In genomic region chr18:13539843-13540535, GRCh38 we compare ENCODE assay signal across 16 cellular contexts.
A peak's percentile ranks its signal among the peaks of the same experiment; 100 is the strongest.
DNase-seq lines count a peak whose midpoint lies in the region; ATAC-seq, FAIRE-seq and TF ChIP-seq lines count a peak whose summit lies in the region.
"Had no signal": no experiment of that assay in that cellular context is flagged by ENCODE, and none has a peak within 500 bp of the region (broad histone marks: within the 10 kb centered on the region; RNA-seq: fewer than 3 reads in every experiment).

No MANE protein-coding gene starts in this region.

- no peaks in the 10 kb centered on the region for H3K27me3 ChIP-seq in adrenal gland
- H3K27me3 ChIP-seq: BE2C, cardiac muscle cell, heart right ventricle, left lung had no signal

- H3K4me1 ChIP-seq in adrenal gland (replicated peaks in 1 of 2), result peaks cover 0 to 31% of the 10 kb centered on the region in 2 donors
- H3K4me1 ChIP-seq: BE2C had no signal

- H3K4me3 ChIP-seq in adrenal gland, result no peak overlapping the region
- H3K4me3 ChIP-seq: cardiac muscle cell, heart right ventricle, left lung had no signal

- no peaks in the 10 kb centered on the region for H3K36me3 ChIP-seq in adrenal gland (replicated peaks in 1 of 2)
- H3K36me3 ChIP-seq: BE2C, cardiac muscle cell, heart right ventricle, left lung had no signal

- no peaks in the 10 kb centered on the region for H3K27me3 Mint-ChIP-seq in stimulated activated naive CD8-positive, alpha-beta T cell treated with anti-CD3 and anti-CD28 coated beads, Interleukin-15, Interleukin-2, amounts not matched to agents 100 ng/mL and 50 ng/mL, for 24 hours
- no peaks in the 10 kb centered on the region for H3K27me3 Mint-ChIP-seq in neural crest cell (ENCODE audit: low read depth)
- H3K27me3 Mint-ChIP-seq: activated T-helper 17 cell treated with anti-CD3 and anti-CD28 coated beads, Interleukin-2, amount 50 U/mL, for 72 hours had no signal

- TF ChIP-seq CTCF in adrenal gland (IDR thresholded peaks at IDR 0.05) (no peak), neural crest cell (conservative IDR thresholded peaks at IDR 0.05) (no peak)

- WGBS in adrenal gland, 4 donors, result 57 to 76% (median 66%) methylated on average over 4 of the region's 4 CpGs

- H3K9me3 Mint-ChIP-seq in stimulated activated naive CD8-positive, alpha-beta T cell treated with anti-CD3 and anti-CD28 coated beads, Interleukin-15, Interleukin-2, amounts not matched to agents 100 ng/mL and 50 ng/mL, for 24 hours, result no peaks in the 10 kb centered on the region
- H3K9me3 Mint-ChIP-seq in neural crest cell, result no peaks in the 10 kb centered on the region
- H3K9me3 Mint-ChIP-seq: activated T-helper 17 cell treated with anti-CD3 and anti-CD28 coated beads, Interleukin-2, amount 50 U/mL, for 72 hours had no signal

- H3K27ac Mint-ChIP-seq in stimulated activated naive CD8-positive, alpha-beta T cell treated with anti-CD3 and anti-CD28 coated beads, Interleukin-15, Interleukin-2, amounts not matched to agents 100 ng/mL and 50 ng/mL, for 24 hours, result peak overlapping the region; percentile 74
- H3K27ac Mint-ChIP-seq in neural crest cell (ENCODE audit: unreplicated experiment), result peak overlapping the region; percentile 31

- DNase-seq in stimulated activated naive CD8-positive, alpha-beta T cell treated with anti-CD3 and anti-CD28 coated beads, Interleukin-15, Interleukin-2, amounts not matched to agents 100 U/mL and 50 U/mL, for 24 hours, result no peak
- peak in 2 of 7 donors; percentile 28 to 50 for DNase-seq in adrenal gland
- no peak for DNase-seq in neural crest cell (ENCODE audit: low read depth, low spot score)
- DNase-seq in HuH-7 (ENCODE audit: low spot score), result no peak
- no peak for DNase-seq in DMS53 (lab: John Stamatoyannopoulos, UW)
- no peak for DNase-seq in frontal cortex (ENCODE audit: low spot score in 2 of 2)
- DNase-seq: BE2C, heart right ventricle, left lung, occipital lobe had no signal

- FAIRE-seq in frontal cortex (lab: Jason Lieb, UNC), result no peak

- peaks cover 60% of the 10 kb centered on the region for H3K4me1 Mint-ChIP-seq in stimulated activated naive CD8-positive, alpha-beta T cell treated with anti-CD3 and anti-CD28 coated beads, Interleukin-15, Interleukin-2, amounts not matched to agents 100 ng/mL and 50 ng/mL, for 24 hours (ENCODE audit: low read depth)
- H3K4me1 Mint-ChIP-seq in neural crest cell, result no peaks in the 10 kb centered on the region

- intact Hi-C loops in adrenal gland (cut with DNase I), result no loop called here

- TF ChIP-seq POLR2A in adrenal gland (IDR thresholded peaks at IDR 0.05), result no peak

- no peaks in the 10 kb centered on the region for H3K9me3 ChIP-seq in adrenal gland (replicated peaks in 1 of 3)
- H3K9me3 ChIP-seq: BE2C, heart right ventricle, left lung had no signal

- ATAC-seq in stimulated activated naive CD8-positive, alpha-beta T cell treated with anti-CD3 and anti-CD28 coated beads, Interleukin-15, Interleukin-2, amounts not matched to agents 100 U/mL and 50 U/mL, for 24 hours, result no peak
- no peak for ATAC-seq in GM19023 (IDR thresholded peaks at IDR 0.05; ENCODE audit: unreplicated experiment)
- ATAC-seq: left lung, Panc1 had no signal

- peak overlapping the region; percentile 63 for H3K4me3 Mint-ChIP-seq in stimulated activated naive CD8-positive, alpha-beta T cell treated with anti-CD3 and anti-CD28 coated beads, Interleukin-15, Interleukin-2, amounts not matched to agents 100 ng/mL and 50 ng/mL, for 24 hours
- H3K4me3 Mint-ChIP-seq in neural crest cell, result no peak overlapping the region

- peak overlapping the region in 3 of 5 donors; percentile 31 to 71 (median 40) for H3K27ac ChIP-seq in adrenal gland
- H3K27ac ChIP-seq: cardiac muscle cell, HL-60, left lung had no signal

- H3K36me3 Mint-ChIP-seq in stimulated activated naive CD8-positive, alpha-beta T cell treated with anti-CD3 and anti-CD28 coated beads, Interleukin-15, Interleukin-2, amounts not matched to agents 100 ng/mL and 50 ng/mL, for 24 hours (ENCODE audit: low read depth), result peaks cover 8% of the 10 kb centered on the region
- no peaks in the 10 kb centered on the region for H3K36me3 Mint-ChIP-seq in neural crest cell (ENCODE audit: low read depth)
